17 cellular contexts compared by ENCODE assay signal in genomic region chr7:142452791-142453190, GRCh38.
A peak's percentile ranks its signal among the peaks of the same experiment; 100 is the strongest.
DNase-seq lines count a peak whose midpoint lies in the region; ATAC-seq and TF ChIP-seq lines count a peak whose summit lies in the region.
"Had no signal": no experiment of that assay in that cellular context is flagged by ENCODE, and none has a peak within 500 bp of the region (broad histone marks: within the 10 kb centered on the region; RNA-seq: fewer than 3 reads in every experiment).

No MANE protein-coding gene starts in this region.

- TF ChIP-seq CTCF in glutamatergic neuron (IDR thresholded peaks at IDR 0.05; ENCODE audit: partially characterized antibody, unreplicated experiment), result no peak
- TF ChIP-seq CTCF in osteocyte (IDR thresholded peaks at IDR 0.05), result no peak

- peaks cover 1% of the 10 kb centered on the region for H3K36me3 Mint-ChIP-seq in T-helper 1 cell treated with Interleukin-12 subunit alpha and Interleukin-12 subunit beta and Interleukin-4 antibody, amounts not matched to agents 30 μg/mL and 1 μg/mL, for 36 hours (ENCODE audit: low read depth)
- no peaks in the 10 kb centered on the region for H3K36me3 Mint-ChIP-seq in activated naive CD4-positive, alpha-beta T cell treated with anti-CD3 and anti-CD28 coated beads, Interleukin-2, amount 50 U/mL, for 24 hours
- H3K36me3 Mint-ChIP-seq in glutamatergic neuron (ENCODE audit: unreplicated experiment) (no peaks in the 10 kb centered on the region), osteocyte (ENCODE audit: unreplicated experiment) (no peaks in the 10 kb centered on the region)

- no peaks in the 10 kb centered on the region for H3K9me3 Mint-ChIP-seq in T-helper 1 cell treated with Interleukin-12 subunit alpha and Interleukin-12 subunit beta and Interleukin-4 antibody, amounts not matched to agents 30 μg/mL and 1 μg/mL, for 36 hours
- H3K9me3 Mint-ChIP-seq in activated naive CD4-positive, alpha-beta T cell treated with anti-CD3 and anti-CD28 coated beads, Interleukin-2, amount 50 U/mL, for 24 hours, result no peaks in the 10 kb centered on the region
- H3K9me3 Mint-ChIP-seq in glutamatergic neuron (ENCODE audit: unreplicated experiment), result peaks cover 6% of the 10 kb centered on the region
- H3K9me3 Mint-ChIP-seq in osteocyte (ENCODE audit: unreplicated experiment), result no peaks in the 10 kb centered on the region
- H3K9me3 Mint-ChIP-seq: CD4-positive, alpha-beta T cell; GM23338; H9 had no signal

- no peak overlapping the region for H3K27ac Mint-ChIP-seq in T-helper 1 cell treated with Interleukin-12 subunit alpha and Interleukin-12 subunit beta and Interleukin-4 antibody, amounts not matched to agents 30 μg/mL and 1 μg/mL, for 36 hours
- peak overlapping the region; percentile 62 for H3K27ac Mint-ChIP-seq in activated naive CD4-positive, alpha-beta T cell treated with anti-CD3 and anti-CD28 coated beads, Interleukin-2, amount 50 U/mL, for 24 hours
- H3K27ac Mint-ChIP-seq in glutamatergic neuron (ENCODE audit: unreplicated experiment) (peak overlapping the region; percentile 83), osteocyte (ENCODE audit: unreplicated experiment) (no peak overlapping the region)
- H3K27ac Mint-ChIP-seq: B cell, GM23338, H9 had no signal

- peaks cover 13% of the 10 kb centered on the region for H3K4me1 Mint-ChIP-seq in T-helper 1 cell treated with Interleukin-12 subunit alpha and Interleukin-12 subunit beta and Interleukin-4 antibody, amounts not matched to agents 30 μg/mL and 1 μg/mL, for 36 hours (ENCODE audit: low read depth)
- H3K4me1 Mint-ChIP-seq in activated naive CD4-positive, alpha-beta T cell treated with anti-CD3 and anti-CD28 coated beads, Interleukin-2, amount 50 U/mL, for 24 hours, result peaks cover 38% of the 10 kb centered on the region
- H3K4me1 Mint-ChIP-seq in glutamatergic neuron (ENCODE audit: low read depth, unreplicated experiment) (peaks cover 25% of the 10 kb centered on the region), osteocyte (ENCODE audit: unreplicated experiment) (peaks cover 7% of the 10 kb centered on the region)
- H3K4me1 Mint-ChIP-seq: B cell had no signal

- no peak for ATAC-seq in GM19397 (IDR thresholded peaks at IDR 0.05; ENCODE audit: unreplicated experiment)
- ATAC-seq: GM23338, HCT116 had no signal

- peaks cover 14% of the 10 kb centered on the region for H3K27me3 Mint-ChIP-seq in T-helper 1 cell treated with Interleukin-12 subunit alpha and Interleukin-12 subunit beta and Interleukin-4 antibody, amounts not matched to agents 30 μg/mL and 1 μg/mL, for 36 hours (ENCODE audit: low read depth)
- no peaks in the 10 kb centered on the region for H3K27me3 Mint-ChIP-seq in activated naive CD4-positive, alpha-beta T cell treated with anti-CD3 and anti-CD28 coated beads, Interleukin-2, amount 50 U/mL, for 24 hours
- H3K27me3 Mint-ChIP-seq in glutamatergic neuron (ENCODE audit: unreplicated experiment) (peaks cover 7% of the 10 kb centered on the region), osteocyte (ENCODE audit: unreplicated experiment) (no peaks in the 10 kb centered on the region)
- H3K27me3 Mint-ChIP-seq: CD4-positive, alpha-beta T cell had no signal

- H3K4me3 Mint-ChIP-seq in T-helper 1 cell treated with Interleukin-12 subunit alpha and Interleukin-12 subunit beta and Interleukin-4 antibody, amounts not matched to agents 30 μg/mL and 1 μg/mL, for 36 hours, result peak overlapping the region; percentile 2
- no peak overlapping the region for H3K4me3 Mint-ChIP-seq in activated naive CD4-positive, alpha-beta T cell treated with anti-CD3 and anti-CD28 coated beads, Interleukin-2, amount 50 U/mL, for 24 hours
- H3K4me3 Mint-ChIP-seq in glutamatergic neuron (ENCODE audit: unreplicated experiment), result no peak overlapping the region
- H3K4me3 Mint-ChIP-seq in osteocyte (ENCODE audit: unreplicated experiment), result no peak overlapping the region
- H3K4me3 Mint-ChIP-seq: B cell; CD4-positive, alpha-beta T cell; GM23338; H9 had no signal

- DNase-seq in T-helper 1 cell, result no peak
- DNase-seq in activated naive CD4-positive, alpha-beta T cell treated with anti-CD3 and anti-CD28 coated beads, Interleukin-2, amount 50 U/mL, for 16 hours, result no peak
- no peak for DNase-seq in glutamatergic neuron
- peak; percentile 56 for DNase-seq in osteocyte (ENCODE audit: extremely low spot score, unreplicated experiment)
- no peak for DNase-seq in putamen (ENCODE audit: low spot score)
- DNase-seq: Calu3; CD4-positive, alpha-beta T cell; COR-L47; DMS53; DMS79 treated with DMSO at 0.1 percent for 48 hours; H9 had no signal

Comparison
In these comparisons a context has a peak if more than half of its experiments do, and no peak if none do; other contexts are left out.
1. H3K27ac Mint-ChIP-seq: peak in activated naive CD4-positive, alpha-beta T cell treated with anti-CD3 and anti-CD28 coated beads, Interleukin-2, amount 50 U/mL, for 24 hours (single experiment) and glutamatergic neuron (single experiment); none in T-helper 1 cell treated with Interleukin-12 subunit alpha and Interleukin-12 subunit beta and Interleukin-4 antibody, amounts not matched to agents 30 μg/mL and 1 μg/mL, for 36 hours (single experiment) and osteocyte (single experiment).